Comparison of ENCODE assay signal across 25 cellular contexts in genomic region chr3:11132861-11133260, GRCh38. TPM values are rescaled to one million over a fixed set of nuclear protein-coding genes. Genes with fewer than 3 reads are reported as not detected.
"Had no signal": no experiment of that assay in that cellular context is flagged by ENCODE, and none has a peak within 500 bp of the region (broad histone marks: within the 10 kb centered on the region; RNA-seq: fewer than 3 reads in every experiment).

No MANE protein-coding gene starts in this region.

- H3K4me1 ChIP-seq: colonic mucosa had no signal

- H3K27ac ChIP-seq: brain microvascular endothelial cell, colonic mucosa, epithelial cell of prostate, WERI-Rb-1 had no signal

- H3K4me3 ChIP-seq: colonic mucosa had no signal

- H3K36me3 ChIP-seq: brain microvascular endothelial cell, colonic mucosa, WERI-Rb-1 had no signal

- DNase-seq: activated B cell treated with CpG ODN at 0.5 μM for 24 hours; activated CD4-positive, alpha-beta memory T cell treated with anti-CD3 and anti-CD28 coated beads for 36 hours; activated CD4-positive, alpha-beta T cell treated with anti-CD3 and anti-CD28 coated beads, Interleukin-2, amount 10 ng/mL, durations not matched to agents 24 days and 14 days; activated CD8-positive, alpha-beta memory T cell treated with anti-CD3 and anti-CD28 coated beads, Interleukin-2, amount 10 ng/mL, durations not matched to agents 7 days and 5 days; activated CD8-positive, alpha-beta T cell treated with anti-CD3 and anti-CD28 coated beads, Interleukin-2, amount 10 ng/mL, durations not matched to agents 7 days and 5 days; activated effector memory CD4-positive, alpha-beta T cell treated with Interleukin-2 at 50 U/mL for 16 hours; activated gamma-delta T cell treated with Interleukin-2 at 50 U/mL for 16 hours; activated naive CD4-positive, alpha-beta T cell treated with anti-CD3 and anti-CD28 coated beads, Interleukin-2, amount 50 U/mL, for 16 hours; activated naive CD4-positive, alpha-beta T cell treated with Interleukin-2 at 50 U/mL for 16 hours; activated T-cell treated with anti-CD3 and anti-CD28 coated beads, Interleukin-2, amount 50 U/mL, for 4 hours; amniotic stem cell; anterior cingulate cortex; brain microvascular endothelial cell; caudate nucleus; cerebellar nuclear complex; colonic mucosa; effector CD8-positive, alpha-beta T cell; foreskin fibroblast; T-helper 1 cell; T-helper 17 cell; T1000; WERI-Rb-1 had no signal

- ATAC-seq: activated CD4-positive, CD25-positive, alpha-beta regulatory T cell treated with anti-CD3 and anti-CD28 coated beads, Interleukin-2, amount 50 U/mL, for 24 hours; activated CD8-positive, alpha-beta memory T cell treated with anti-CD3 and anti-CD28 coated beads, Interleukin-2, amount 10 ng/mL, durations not matched to agents 7 days and 5 days; activated CD8-positive, alpha-beta T cell treated with anti-CD3 and anti-CD28 coated beads, Interleukin-2, amount 10 ng/mL, durations not matched to agents 7 days and 5 days; activated T-cell treated with anti-CD3 and anti-CD28 coated beads, Interleukin-2, amount 50 U/mL, for 4 hours; activated T-helper 17 cell treated with anti-CD3 and anti-CD28 coated beads, Interleukin-2, amount 50 U/mL, for 72 hours; T-helper 17 cell had no signal

- H3K27me3 ChIP-seq: brain microvascular endothelial cell, colonic mucosa had no signal

- H3K9me3 ChIP-seq: colonic mucosa had no signal

RNA-seq across cellular contexts. Expression of gene HRH1, which starts 21.4 kb away (rescaled TPM):
- total RNA-seq: activated B cell treated with CpG ODN at 0.5 μM for 24 hours, T-helper 17 cell had no signal
